In the genomic region with DNA sequence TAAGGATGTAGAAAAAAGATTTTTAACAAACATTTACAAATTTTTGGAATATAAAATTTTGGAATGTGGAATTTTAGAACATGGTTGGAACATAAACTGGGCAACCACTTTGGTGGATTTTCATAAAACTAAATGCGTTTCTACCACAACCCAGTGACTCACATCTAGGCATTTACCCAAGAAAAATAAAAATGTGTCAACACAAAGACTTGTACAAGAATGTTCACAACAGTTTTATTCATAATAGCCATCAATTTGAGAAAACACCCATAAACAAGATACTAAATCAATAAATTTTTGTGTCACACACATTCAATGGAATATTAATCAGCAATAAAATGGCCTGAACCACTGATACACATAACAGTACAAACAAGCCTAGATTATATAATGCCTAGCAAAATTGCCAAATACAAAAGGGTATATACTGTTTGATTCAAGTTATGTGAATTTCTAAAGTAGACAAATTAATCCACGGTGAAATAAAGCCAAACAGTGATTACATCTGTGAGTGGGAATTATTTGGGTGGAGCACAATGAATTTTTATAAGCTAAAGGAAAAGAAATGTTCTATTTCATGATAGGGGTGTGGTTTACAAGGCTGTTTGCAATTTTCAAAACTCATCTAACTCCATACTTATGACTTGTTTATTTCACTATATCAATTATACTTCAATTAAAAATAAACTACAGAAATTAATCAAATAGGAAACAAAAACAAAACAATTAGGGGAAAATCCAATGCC, we compare ENCODE assay signal across 1 cellular context.
TF ChIP-seq lines count a peak whose summit lies in the region.

No MANE protein-coding gene starts in this region.

TF ChIP-seq in IMR-90, 13 proteins besides CTCF, POLR2A, EP300 and RAD21:
- TF ChIP-seq MXI1 (IDR thresholded peaks at IDR 0.05; ENCODE audit: borderline replicate concordance, low read depth, low read length) (no peak), NFE2L2 (IDR thresholded peaks at IDR 0.05; ENCODE audit: low read depth, low read length) (no peak), FOS (IDR thresholded peaks at IDR 0.05; ENCODE audit: low read depth, low read length) (no peak), SMC3 (IDR thresholded peaks at IDR 0.05; ENCODE audit: low read depth, low read length) (no peak), MAFK (IDR thresholded peaks at IDR 0.05; ENCODE audit: low read depth, low read length) (no peak), CHD1 (IDR thresholded peaks at IDR 0.05; ENCODE audit: low read depth, low read length) (no peak), RFX5 (IDR thresholded peaks at IDR 0.05; ENCODE audit: low read depth, low read length) (no peak), CEBPB (IDR thresholded peaks at IDR 0.05; ENCODE audit: low read depth, low read length) (no peak)
- TF ChIP-seq, protein P1, sequence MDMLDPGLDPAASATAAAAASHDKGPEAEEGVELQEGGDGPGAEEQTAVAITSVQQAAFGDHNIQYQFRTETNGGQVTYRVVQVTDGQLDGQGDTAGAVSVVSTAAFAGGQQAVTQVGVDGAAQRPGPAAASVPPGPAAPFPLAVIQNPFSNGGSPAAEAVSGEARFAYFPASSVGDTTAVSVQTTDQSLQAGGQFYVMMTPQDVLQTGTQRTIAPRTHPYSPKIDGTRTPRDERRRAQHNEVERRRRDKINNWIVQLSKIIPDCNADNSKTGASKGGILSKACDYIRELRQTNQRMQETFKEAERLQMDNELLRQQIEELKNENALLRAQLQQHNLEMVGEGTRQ (IDR thresholded peaks at IDR 0.05; ENCODE audit: low read depth, low read length): no peak
TF ChIP-seq in IMR-90: peak in this region for 0.
